In genomic region chr19:13506550-13506878, GRCh38 we compare ENCODE assay signal across 13 cellular contexts. TPM values are rescaled to one million over a fixed set of nuclear protein-coding genes. Genes with fewer than 3 reads are reported as not detected.
DNase-seq lines count a peak whose midpoint lies in the region; ATAC-seq and TF ChIP-seq lines count a peak whose summit lies in the region.
"Had no signal": no experiment of that assay in that cellular context is flagged by ENCODE, and none has a peak within 500 bp of the region (broad histone marks: within the 10 kb centered on the region; RNA-seq: fewer than 3 reads in every experiment).

No MANE protein-coding gene starts in this region.

- H3K4me3 ChIP-seq in left ventricle myocardium inferior (peak overlapping the region; percentile 60), coronary artery (peak overlapping the region; percentile 63), mesodermal cell (ENCODE audit: extremely low read depth, insufficient read depth, low read length, poor library complexity, severe bottlenecking) (peak overlapping the region; percentile 58), aorta (ENCODE audit: low read length in 2 of 2) (peak overlapping the region; percentile 1 to 47)

- ATAC-seq in aorta (ENCODE audit: low FRiP score) (no peak), GM18867 (IDR thresholded peaks at IDR 0.05; ENCODE audit: unreplicated experiment) (no peak), GM18870 (IDR thresholded peaks at IDR 0.05; ENCODE audit: unreplicated experiment) (no peak)
- ATAC-seq: lower lobe of right lung had no signal

- H3K4me1 ChIP-seq in left ventricle myocardium inferior = peaks cover 10% of the 10 kb centered on the region
- peaks cover 5% of the 10 kb centered on the region for H3K4me1 ChIP-seq in mesodermal cell (ENCODE audit: control insufficient read depth, insufficient read depth, low read length, poor library complexity, severe bottlenecking)
- no peaks in the 10 kb centered on the region for H3K4me1 ChIP-seq in aorta (ENCODE audit: control insufficient read depth in 1 of 2, insufficient read depth in 2 of 2, low read length in 2 of 2)

- DNase-seq in left ventricle myocardium inferior (no peak), cardiac septum (ENCODE audit: low spot score) (no peak), coronary artery (ENCODE audit: low spot score) (no peak), aorta (no peak), kidney tubule cell (ENCODE audit: low spot score) (no peak)
- DNase-seq: activated gamma-delta T cell treated with Interleukin-2 at 50 U/mL for 16 hours, Kasumi-1, lower lobe of right lung, NCI-H2171, OCI-M1 had no signal

- H3K9me3 ChIP-seq in left ventricle myocardium inferior (replicated peaks) (no peaks in the 10 kb centered on the region), mesodermal cell (ENCODE audit: control insufficient read depth, low read length) (no peaks in the 10 kb centered on the region), aorta (ENCODE audit: control insufficient read depth, low read length) (peaks cover under 1% of the 10 kb centered on the region)
- H3K9me3 ChIP-seq: lower lobe of right lung had no signal

- H3K36me3 ChIP-seq in left ventricle myocardium inferior (no peaks in the 10 kb centered on the region), mesodermal cell (ENCODE audit: control insufficient read depth, insufficient read depth, low read length) (peaks cover 4% of the 10 kb centered on the region), aorta (ENCODE audit: control insufficient read depth in 1 of 2, insufficient read depth in 2 of 2, low read length in 1 of 2) (no peaks in the 10 kb centered on the region)
- H3K36me3 ChIP-seq: lower lobe of right lung had no signal

- WGBS in mesodermal cell (ENCODE audit: insufficient coverage in 2 of 2), 2 experiments = 0% methylated on average over 1 of the region's 15 CpGs; no CpG with 5 or more reads in 1 of the 2 experiments
- 0 to 1% methylated on average over 15 of the region's 15 CpGs for WGBS in aorta, 2 donors

- H3K27ac ChIP-seq in left ventricle myocardium inferior (replicated peaks) = no peak overlapping the region
- H3K27ac ChIP-seq in coronary artery = no peak overlapping the region
- H3K27ac ChIP-seq in mesodermal cell (ENCODE audit: low read depth, low read length, severe bottlenecking) = no peak overlapping the region
- no peak overlapping the region for H3K27ac ChIP-seq in aorta (ENCODE audit: low read depth in 1 of 2, low read length in 2 of 2)
- H3K27ac ChIP-seq: lower lobe of right lung had no signal

- H3K27me3 ChIP-seq in left ventricle myocardium inferior (ENCODE audit: low read depth) (peaks cover 98% of the 10 kb centered on the region), aorta (ENCODE audit: control insufficient read depth in 1 of 2, insufficient read depth in 2 of 2, low read length in 1 of 2) (no peaks in the 10 kb centered on the region)

- no peak for TF ChIP-seq CTCF in left ventricle myocardium inferior (IDR thresholded peaks at IDR 0.05; ENCODE audit: borderline replicate concordance)
- TF ChIP-seq CTCF in coronary artery (IDR thresholded peaks at IDR 0.05) = no peak

- intact Hi-C loops in left ventricle myocardium inferior (cut with micrococcal nuclease) = no loop called here
- intact Hi-C loops in cardiac septum (cut with DNase I) = no loop called here
- intact Hi-C loops in aorta (cut with DNase I) = no loop called here

RNA-seq across cellular contexts. Expression of gene CACNA1A, which starts 0.2 kb away (rescaled TPM):
- total RNA-seq in left ventricle myocardium inferior = 0.44 TPM
- total RNA-seq in cardiac septum = 1.3 TPM
- polyA plus RNA-seq in mesodermal cell (2013, experiment 1 of 2) = 13.4 TPM
- polyA plus RNA-seq in mesodermal cell (2013, experiment 2 of 2) = 9.9 TPM
- total RNA-seq in aorta = 1 to 10 TPM; 2.0 to 3.6 TPM
- under 1 TPM; 0.26 to 0.63 TPM for polyA plus RNA-seq in aorta
